8 cellular contexts compared by ENCODE assay signal in the genomic region with DNA sequence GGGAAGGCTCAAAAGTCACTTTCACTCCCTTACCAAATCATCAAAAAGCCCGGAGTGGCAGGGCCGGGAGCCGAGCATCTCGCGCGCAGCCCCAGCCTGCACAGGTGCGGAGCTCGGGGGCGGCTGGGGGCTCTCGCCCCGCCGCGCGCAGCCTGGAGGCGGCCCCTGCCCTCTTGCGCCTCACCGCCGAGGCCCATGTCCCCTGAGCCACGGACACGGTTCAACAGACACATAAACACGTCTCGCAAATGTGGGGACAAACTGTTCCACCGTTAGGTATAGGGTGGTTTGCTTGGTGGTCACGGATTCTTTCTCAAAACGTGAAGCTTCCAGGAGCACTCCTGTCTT. TPM values are rescaled to one million over a fixed set of nuclear protein-coding genes. Genes with fewer than 3 reads are reported as not detected.
A peak's percentile ranks its signal among the peaks of the same experiment; 100 is the strongest.
DNase-seq lines count a peak whose midpoint lies in the region; ATAC-seq, FAIRE-seq and TF ChIP-seq lines count a peak whose summit lies in the region.

No MANE protein-coding gene starts in this region.

- H3K9me3 ChIP-seq in pancreas, result no peaks in the 10 kb centered on the region

- no peak for DNase-seq in GM19239 (ENCODE audit: insufficient read length, low spot score)
- DNase-seq in activated T-cell treated with anti-CD3 and anti-CD28 coated beads, Interleukin-2, amount 50 U/mL, for 1 hour, result peak; percentile 45
- DNase-seq in foreskin fibroblast, result peak in 1 of 2 donors; percentile 35
- DNase-seq in pancreas, result peak in 3 of 6 donors; percentile 34 to 64 (median 58)
- no peak for DNase-seq in epidermal melanocyte (ENCODE audit: insufficient read length, low spot score)
- no peak for DNase-seq in MV-4-11 (lab: John Stamatoyannopoulos, UW)

- TF ChIP-seq CTCF in C4-2B (conservative IDR thresholded peaks at IDR 0.05) (no peak), foreskin fibroblast (IDR thresholded peaks at IDR 0.05; ENCODE audit: low read depth, low read length) (no peak), pancreas (IDR thresholded peaks at IDR 0.05) (no peak)

- intact Hi-C loops in pancreas (cut with DNase I), result no loop called here

- H3K4me3 ChIP-seq in foreskin fibroblast (ENCODE audit: low read depth in 1 of 2, low read length in 2 of 2), result peak overlapping the region; percentile 61 to 62
- peak overlapping the region; percentile 57 to 78 (median 73) for H3K4me3 ChIP-seq in pancreas

- ATAC-seq in HG03342 (IDR thresholded peaks at IDR 0.05; ENCODE audit: unreplicated experiment) (peak; percentile 48), pancreas (peak; percentile 38 to 69 (median 53))

- 0 to 1% methylated on average over 25 of the region's 25 CpGs for WGBS in pancreas, 2 donors

- no peaks in the 10 kb centered on the region for H3K36me3 ChIP-seq in pancreas

- H3K27ac ChIP-seq in C4-2B (peak overlapping the region; percentile 70), pancreas (peak overlapping the region; percentile 90 to 95 (median 93))

- no peaks in the 10 kb centered on the region for H3K27me3 ChIP-seq in pancreas

- peaks cover 0 to 13% (median 4%) of the 10 kb centered on the region in 3 donors for H3K4me1 ChIP-seq in pancreas

- FAIRE-seq in GM19239 (lab: Jason Lieb, UNC) (peak; percentile 60), pancreas (lab: Jason Lieb, UNC) (no peak)

RNA-seq across cellular contexts. Expression of a gene that starts 0.7 kb away (rescaled TPM):
- 10 to 100 TPM in 1 of 6 donors, 1 to 10 TPM in 5; 5.3 to 12.1 (median 7.8) TPM for total RNA-seq in pancreas
- polyA plus RNA-seq in pancreas, result 10 to 100 TPM; 14.1 to 22.7 TPM
